In genomic region chr12:60257063-60257462, GRCh38 we compare ENCODE assay signal across 10 cellular contexts.
DNase-seq lines count a peak whose midpoint lies in the region; ATAC-seq and TF ChIP-seq lines count a peak whose summit lies in the region.
"Had no signal": no experiment of that assay in that cellular context is flagged by ENCODE, and none has a peak within 500 bp of the region (broad histone marks: within the 10 kb centered on the region; RNA-seq: fewer than 3 reads in every experiment).

No MANE protein-coding gene starts in this region.

- no peaks in the 10 kb centered on the region for H3K27me3 Mint-ChIP-seq in activated T-cell treated with anti-CD3 and anti-CD28 coated beads, Interleukin-2, amount 50 U/mL, for 24 hours
- H3K27me3 Mint-ChIP-seq: stimulated activated naive CD8-positive, alpha-beta T cell treated with anti-CD3 and anti-CD28 coated beads, Interleukin-15, Interleukin-2, amounts not matched to agents 100 ng/mL and 50 ng/mL, for 24 hours had no signal

- no peaks in the 10 kb centered on the region for H3K9me3 ChIP-seq in A673 (ENCODE audit: low read depth, low read length, poor library complexity, severe bottlenecking)
- H3K9me3 ChIP-seq in WERI-Rb-1 (ENCODE audit: severe bottlenecking): no peaks in the 10 kb centered on the region

- H3K27me3 ChIP-seq in A673 (replicated peaks; ENCODE audit: insufficient read depth, low read depth, low read length, poor library complexity): no peaks in the 10 kb centered on the region
- H3K27me3 ChIP-seq in WERI-Rb-1 (ENCODE audit: insufficient read depth, low read depth, severe bottlenecking): no peaks in the 10 kb centered on the region

- CTCF ChIA-PET in A673 (lab: Charles Lee): interaction anchor here (0.9 kb wide), 1 partner anchor 237 kb away, joined by 3 read pairs; no protein-coding TSS in a partner anchor

- H3K27ac ChIP-seq in A673 (ENCODE audit: low read depth, low read length, poor library complexity, severe bottlenecking): no peak overlapping the region
- no peak overlapping the region for H3K27ac ChIP-seq in WERI-Rb-1

- BruUV-seq in A673 (replicated peaks; lab: Mats Ljungman, UMichigan): no TSS peak

- H3K4me3 ChIP-seq in A673 (ENCODE audit: low read depth, low read length, poor library complexity, severe bottlenecking) (no peak overlapping the region), WERI-Rb-1 (ENCODE audit: low read depth, low read length) (no peak overlapping the region)

- H3K4me3 Mint-ChIP-seq in activated T-cell treated with anti-CD3 and anti-CD28 coated beads, Interleukin-2, amount 50 U/mL, for 24 hours: no peak overlapping the region
- H3K4me3 Mint-ChIP-seq: stimulated activated naive CD8-positive, alpha-beta T cell treated with anti-CD3 and anti-CD28 coated beads, Interleukin-15, Interleukin-2, amounts not matched to agents 100 ng/mL and 50 ng/mL, for 24 hours had no signal

- H3K27ac Mint-ChIP-seq in activated T-cell treated with anti-CD3 and anti-CD28 coated beads, Interleukin-2, amount 50 U/mL, for 24 hours: no peak overlapping the region
- H3K27ac Mint-ChIP-seq: stimulated activated naive CD8-positive, alpha-beta T cell treated with anti-CD3 and anti-CD28 coated beads, Interleukin-15, Interleukin-2, amounts not matched to agents 100 ng/mL and 50 ng/mL, for 24 hours had no signal

- no peak for ATAC-seq in HG03159 (IDR thresholded peaks at IDR 0.05; ENCODE audit: unreplicated experiment)
- no peak for ATAC-seq in GM18511 (IDR thresholded peaks at IDR 0.05; ENCODE audit: unreplicated experiment)
- ATAC-seq in GM19463 (IDR thresholded peaks at IDR 0.05; ENCODE audit: unreplicated experiment): no peak

- TF ChIP-seq CTCF in A673 (conservative IDR thresholded peaks at IDR 0.05; ENCODE audit: low read depth, low read length) (no peak), WERI-Rb-1 (IDR thresholded peaks at IDR 0.05; ENCODE audit: low read depth, low read length) (0 out of 2 replicates have a peak, but pooled peaks have one; percentile 9)

- intact Hi-C loops in A673 (cut with micrococcal nuclease; ENCODE audit: unreplicated experiment): no loop called here

- H3K36me3 Mint-ChIP-seq in activated T-cell treated with anti-CD3 and anti-CD28 coated beads, Interleukin-2, amount 50 U/mL, for 24 hours (ENCODE audit: low read depth): no peaks in the 10 kb centered on the region

- no peaks in the 10 kb centered on the region for H3K4me1 ChIP-seq in A673 (ENCODE audit: insufficient read depth, low read length, poor library complexity, severe bottlenecking)

- no peaks in the 10 kb centered on the region for H3K9me3 Mint-ChIP-seq in activated T-cell treated with anti-CD3 and anti-CD28 coated beads, Interleukin-2, amount 50 U/mL, for 24 hours
- H3K9me3 Mint-ChIP-seq: stimulated activated naive CD8-positive, alpha-beta T cell treated with anti-CD3 and anti-CD28 coated beads, Interleukin-15, Interleukin-2, amounts not matched to agents 100 ng/mL and 50 ng/mL, for 24 hours had no signal

- DNase-seq in A673 (ENCODE audit: low spot score): peak; percentile 27
- DNase-seq in HPDE6-E6E7 (ENCODE audit: extremely low spot score): peak; percentile 3
- no peak for DNase-seq in WERI-Rb-1
- DNase-seq in iPS-NIHi7 (ENCODE audit: extremely low spot score): peak; percentile 14
- DNase-seq in activated T-cell treated with anti-CD3 and anti-CD28 coated beads, Interleukin-2, amount 50 U/mL, for 24 hours: no peak
- DNase-seq: activated gamma-delta T cell had no signal

- H3K36me3 ChIP-seq in A673 (ENCODE audit: insufficient read depth, low read length, poor library complexity, severe bottlenecking): no peaks in the 10 kb centered on the region
- no peaks in the 10 kb centered on the region for H3K36me3 ChIP-seq in WERI-Rb-1

- no peaks in the 10 kb centered on the region for H3K4me1 Mint-ChIP-seq in activated T-cell treated with anti-CD3 and anti-CD28 coated beads, Interleukin-2, amount 50 U/mL, for 24 hours (ENCODE audit: low read depth)

- POLR2A ChIA-PET in A673 (lab: Charles Lee; ENCODE audit: low non-redundant PET): no interaction called here

Comparison
In these comparisons a context has a peak if more than half of its experiments do, and no peak if none do; other contexts are left out.
1. DNase-seq: peak in A673 (single experiment), HPDE6-E6E7 (single experiment) and iPS-NIHi7 (single experiment); none in WERI-Rb-1 (single experiment) and activated T-cell treated with anti-CD3 and anti-CD28 coated beads, Interleukin-2, amount 50 U/mL, for 24 hours (single experiment).